8 cellular contexts compared by ENCODE assay signal in the genomic region with DNA sequence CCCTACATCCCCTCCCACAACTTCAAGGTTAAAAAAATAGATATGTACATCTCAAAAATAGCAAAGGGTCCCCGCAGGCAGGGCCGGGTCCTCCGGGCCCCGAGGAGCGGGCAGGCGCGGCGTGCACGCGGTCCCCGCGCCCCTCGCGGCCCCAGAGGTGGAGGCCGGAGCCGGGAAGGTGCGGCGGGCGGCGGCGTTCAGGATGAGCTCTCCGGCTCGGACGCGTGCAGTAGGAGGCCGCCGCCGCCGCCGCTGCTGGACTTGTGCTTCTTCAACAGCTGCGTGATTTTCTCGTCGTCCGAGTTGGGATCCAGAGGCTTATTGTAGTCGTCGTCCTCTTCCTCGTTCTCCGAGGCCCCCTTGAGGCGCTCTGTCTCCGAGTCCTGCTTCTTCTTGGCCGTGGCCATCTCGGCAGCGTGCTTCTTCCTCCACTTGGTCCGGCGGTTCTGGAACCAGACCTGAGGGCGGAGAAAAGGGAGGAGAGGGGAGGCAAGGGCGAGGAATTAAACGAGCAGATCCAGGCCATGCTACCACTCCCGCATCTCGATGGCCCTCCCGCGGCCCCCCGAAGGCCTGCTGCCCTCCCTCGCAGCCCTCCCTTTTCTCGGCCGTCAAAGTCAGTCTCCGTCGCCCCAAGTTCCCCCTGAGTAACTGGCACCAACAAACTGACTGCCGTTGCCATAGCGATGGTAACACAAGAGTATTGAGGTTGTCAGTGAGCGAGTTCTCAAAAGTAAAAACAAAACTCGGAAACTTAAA. TPM values are rescaled to one million over a fixed set of nuclear protein-coding genes. Genes with fewer than 3 reads are reported as not detected.
DNase-seq lines count a peak whose midpoint lies in the region; ATAC-seq and TF ChIP-seq lines count a peak whose summit lies in the region.

No MANE protein-coding gene starts in this region.

- peaks cover 12% of the 10 kb centered on the region for H3K27me3 ChIP-seq in ascending aorta

- H3K4me1 Mint-ChIP-seq in activated B cell treated with CpG ODN at 0.5 μM for 24 hours = peaks cover 13% of the 10 kb centered on the region
- H3K4me1 Mint-ChIP-seq in stimulated activated naive B cell treated with anti-CD40 and anti-IgM and Interleukin-4, amounts not matched to agents 10 μg/mL and 1 μg/mL and 100 μg/mL, for 72 hours = peaks cover 11 to 19% of the 10 kb centered on the region in 2 donors

- peaks cover 6% of the 10 kb centered on the region for H3K9me3 Mint-ChIP-seq in activated B cell treated with CpG ODN at 0.5 μM for 24 hours
- H3K9me3 Mint-ChIP-seq in stimulated activated naive B cell treated with anti-CD40 and anti-IgM and Interleukin-4, amounts not matched to agents 10 μg/mL and 1 μg/mL and 100 μg/mL, for 72 hours = peaks cover 3 to 5% of the 10 kb centered on the region in 2 donors

- no peak for TF ChIP-seq CTCF in activated B cell treated with CpG ODN at 0.5 μM for 24 hours (IDR thresholded peaks at IDR 0.05)
- no peak for TF ChIP-seq CTCF in ascending aorta (IDR thresholded peaks at IDR 0.05)

- peaks cover 2% of the 10 kb centered on the region for H3K36me3 Mint-ChIP-seq in activated B cell treated with CpG ODN at 0.5 μM for 24 hours (ENCODE audit: low read depth)
- H3K36me3 Mint-ChIP-seq in stimulated activated naive B cell treated with anti-CD40 and anti-IgM and Interleukin-4, amounts not matched to agents 10 μg/mL and 1 μg/mL and 100 μg/mL, for 72 hours = peaks cover 3 to 11% of the 10 kb centered on the region in 2 donors

- CTCF ChIA-PET in activated B cell treated with CpG ODN at 0.5 μM for 24 hours (lab: Charles Lee) = no interaction called here

- POLR2A ChIA-PET in activated B cell treated with CpG ODN at 0.5 μM for 24 hours (lab: Charles Lee) = no interaction called here

- H3K36me3 ChIP-seq in ascending aorta = no peaks in the 10 kb centered on the region

- ATAC-seq in activated B cell treated with CpG ODN at 0.5 μM for 24 hours (ENCODE audit: low read depth) = no peak
- ATAC-seq in stimulated activated naive B cell treated with anti-CD40 and anti-IgM and Interleukin-4, amounts not matched to agents 10 μg/mL and 1 μg/mL and 100 μg/mL, for 72 hours (replicated peaks) = no peak
- ATAC-seq in GM21515 (IDR thresholded peaks at IDR 0.05; ENCODE audit: unreplicated experiment) = no peak

- peaks cover 71% of the 10 kb centered on the region for H3K27me3 Mint-ChIP-seq in activated B cell treated with CpG ODN at 0.5 μM for 24 hours
- peaks cover 65 to 83% of the 10 kb centered on the region in 2 donors for H3K27me3 Mint-ChIP-seq in stimulated activated naive B cell treated with anti-CD40 and anti-IgM and Interleukin-4, amounts not matched to agents 10 μg/mL and 1 μg/mL and 100 μg/mL, for 72 hours

- H3K27ac ChIP-seq in ascending aorta = no peak overlapping the region

- intact Hi-C loops in activated B cell treated with CpG ODN at 0.5 μM for 24 hours (cut with micrococcal nuclease) = no loop called here
- intact Hi-C loops in ascending aorta (cut with DNase I) = no loop called here

- DNase-seq in activated CD4-positive, alpha-beta T cell treated with anti-CD3 and anti-CD28 coated beads for 48 hours = peak; percentile 22
- DNase-seq in activated CD4-positive, alpha-beta T cell treated with anti-CD3 and anti-CD28 coated beads, Interleukin-2, amount 50 U/mL, for 48 hours = no peak
- no peak for DNase-seq in activated B cell treated with CpG ODN at 0.5 μM for 24 hours
- DNase-seq in stimulated activated naive B cell treated with anti-CD40 and anti-IgM and Interleukin-4, amounts not matched to agents 10 μg/mL and 1 μg/mL and 100 μg/mL, for 72 hours = no peak
- DNase-seq in NCI-H146 treated with DMSO at 0.1 percent for 48 hours (lab: John Stamatoyannopoulos, UW; ENCODE audit: unreplicated experiment) = no peak
- no peak for DNase-seq in ascending aorta (ENCODE audit: low spot score in 2 of 2)

- H3K4me3 ChIP-seq in iPS-11a (ENCODE audit: low read depth, low read length) (peak overlapping the region; percentile 17), ascending aorta (peak overlapping the region in 1 of 2 donors; percentile 19)

- H3K4me1 ChIP-seq in ascending aorta = peaks cover 0 to 10% of the 10 kb centered on the region in 2 donors

- H3K4me3 Mint-ChIP-seq in activated B cell treated with CpG ODN at 0.5 μM for 24 hours = peak overlapping the region; percentile 48
- peak overlapping the region; percentile 63 to 69 for H3K4me3 Mint-ChIP-seq in stimulated activated naive B cell treated with anti-CD40 and anti-IgM and Interleukin-4, amounts not matched to agents 10 μg/mL and 1 μg/mL and 100 μg/mL, for 72 hours

- no peak overlapping the region for H3K27ac Mint-ChIP-seq in activated B cell treated with CpG ODN at 0.5 μM for 24 hours
- peak overlapping the region; percentile 84 for H3K27ac Mint-ChIP-seq in stimulated activated naive B cell treated with anti-CD40 and anti-IgM and Interleukin-4, amounts not matched to agents 10 μg/mL and 1 μg/mL and 100 μg/mL, for 72 hours

- no peaks in the 10 kb centered on the region for H3K9me3 ChIP-seq in ascending aorta

RNA-seq across cellular contexts. Expression of a gene that starts 5.8 kb away (rescaled TPM):
- not detected in 2 replicates for total RNA-seq in activated B cell treated with CpG ODN at 0.5 μM for 24 hours
- total RNA-seq in ascending aorta = not detected
